35 cellular contexts compared by ENCODE assay signal in genomic region chr7:3332308-3332707, GRCh38.
"Had no signal": no experiment of that assay in that cellular context is flagged by ENCODE, and none has a peak within 500 bp of the region (broad histone marks: within the 10 kb centered on the region; RNA-seq: fewer than 3 reads in every experiment).

No MANE protein-coding gene starts in this region.

- H3K27ac Mint-ChIP-seq: activated B cell treated with CpG ODN at 0.5 μM for 24 hours; activated CD4-positive, alpha-beta memory T cell treated with anti-CD3 and anti-CD28 coated beads for 36 hours; activated CD4-positive, alpha-beta T cell treated with anti-CD3 and anti-CD28 coated beads, Interleukin-2, amount 10 ng/mL, durations not matched to agents 24 days and 14 days; activated CD8-positive, alpha-beta T cell treated with anti-CD3 and anti-CD28 coated beads for 36 hours; activated naive CD4-positive, alpha-beta T cell treated with anti-CD3 and anti-CD28 coated beads for 36 hours; activated naive CD4-positive, alpha-beta T cell treated with anti-CD3 and anti-CD28 coated beads, Interleukin-2, amount 50 U/mL, for 72 hours; activated naive CD8-positive, alpha-beta T cell treated with anti-CD3 and anti-CD28 coated beads for 36 hours; activated T-cell treated with anti-CD3 and anti-CD28 coated beads, Interleukin-2, amount 50 U/mL, for 72 hours; activated T-helper 1 cell treated with anti-CD3 and anti-CD28 coated beads, Interleukin-12 subunit alpha, Interleukin-12 subunit beta, Interleukin-2, Interleukin-4 antibody, amounts not matched to agents 30 ng/mL and 10 ng/mL and 1 ng/mL, durations not matched to agents 14 hours and 24 hours and 36 hours; activated T-helper 17 cell treated with anti-CD3 and anti-CD28 coated beads, Interleukin-2, amount 50 U/mL, for 72 hours; brain; T-helper 1 cell treated with Interleukin-12 subunit alpha and Interleukin-12 subunit beta and Interleukin-4 antibody, amounts not matched to agents 30 μg/mL and 1 μg/mL, for 36 hours; T-helper 2 cell treated with Interferon-gamma antibody and Interleukin-4, amounts not matched to agents 5 μg/mL and 100 μg/mL, for 36 hours had no signal

- H3K4me1 Mint-ChIP-seq: activated B cell treated with CpG ODN at 0.5 μM for 24 hours; activated CD4-positive, alpha-beta T cell treated with anti-CD3 and anti-CD28 coated beads, Interleukin-2, amount 10 ng/mL, durations not matched to agents 24 days and 14 days; activated naive CD8-positive, alpha-beta T cell treated with anti-CD3 and anti-CD28 coated beads for 36 hours; activated T-helper 17 cell treated with anti-CD3 and anti-CD28 coated beads, Interleukin-2, amount 50 U/mL, for 72 hours; brain; central memory CD8-positive, alpha-beta T cell had no signal

- H3K36me3 Mint-ChIP-seq: activated CD4-positive, alpha-beta memory T cell treated with anti-CD3 and anti-CD28 coated beads for 36 hours; activated naive CD4-positive, alpha-beta T cell treated with anti-CD3 and anti-CD28 coated beads, Interleukin-2, amount 50 U/mL, for 72 hours; activated naive CD8-positive, alpha-beta T cell treated with anti-CD3 and anti-CD28 coated beads for 36 hours; brain had no signal

- H3K4me3 ChIP-seq: adrenal gland, cardiac muscle cell had no signal

- H3K4me1 ChIP-seq: adrenal gland had no signal

- H3K9me3 ChIP-seq: adrenal gland had no signal

- H3K27ac ChIP-seq: adrenal gland, cardiac muscle cell, VCaP had no signal

- H3K9me3 Mint-ChIP-seq: activated B cell treated with CpG ODN at 0.5 μM for 24 hours; activated CD4-positive, alpha-beta memory T cell treated with anti-CD3 and anti-CD28 coated beads for 36 hours; activated CD4-positive, alpha-beta T cell treated with anti-CD3 and anti-CD28 coated beads, Interleukin-2, amount 10 ng/mL, durations not matched to agents 24 days and 14 days; activated CD8-positive, alpha-beta T cell treated with anti-CD3 and anti-CD28 coated beads for 36 hours; activated naive CD4-positive, alpha-beta T cell treated with anti-CD3 and anti-CD28 coated beads for 36 hours; activated naive CD4-positive, alpha-beta T cell treated with anti-CD3 and anti-CD28 coated beads, Interleukin-2, amount 50 U/mL, for 72 hours; activated naive CD8-positive, alpha-beta T cell treated with anti-CD3 and anti-CD28 coated beads for 36 hours; activated T-cell treated with anti-CD3 and anti-CD28 coated beads, Interleukin-2, amount 50 U/mL, for 4 hours; activated T-cell treated with anti-CD3 and anti-CD28 coated beads, Interleukin-2, amount 50 U/mL, for 72 hours; activated T-helper 1 cell treated with anti-CD3 and anti-CD28 coated beads, Interleukin-12 subunit alpha, Interleukin-12 subunit beta, Interleukin-2, Interleukin-4 antibody, amounts not matched to agents 30 ng/mL and 10 ng/mL and 1 ng/mL, durations not matched to agents 14 hours and 24 hours and 36 hours; activated T-helper 17 cell treated with anti-CD3 and anti-CD28 coated beads, Interleukin-2, amount 50 U/mL, for 72 hours; central memory CD8-positive, alpha-beta T cell; T-helper 1 cell treated with Interleukin-12 subunit alpha and Interleukin-12 subunit beta and Interleukin-4 antibody, amounts not matched to agents 30 μg/mL and 1 μg/mL, for 36 hours; T-helper 2 cell treated with Interferon-gamma antibody and Interleukin-4, amounts not matched to agents 5 μg/mL and 100 μg/mL, for 36 hours had no signal

- H3K4me3 Mint-ChIP-seq: activated B cell treated with CpG ODN at 0.5 μM for 24 hours; activated CD4-positive, alpha-beta memory T cell treated with anti-CD3 and anti-CD28 coated beads for 36 hours; activated CD4-positive, alpha-beta T cell treated with anti-CD3 and anti-CD28 coated beads, Interleukin-2, amount 10 ng/mL, durations not matched to agents 24 days and 14 days; activated CD8-positive, alpha-beta T cell treated with anti-CD3 and anti-CD28 coated beads for 36 hours; activated naive CD4-positive, alpha-beta T cell treated with anti-CD3 and anti-CD28 coated beads for 36 hours; activated naive CD8-positive, alpha-beta T cell treated with anti-CD3 and anti-CD28 coated beads for 36 hours; activated T-cell treated with anti-CD3 and anti-CD28 coated beads, Interleukin-2, amount 50 U/mL, for 4 hours; activated T-cell treated with anti-CD3 and anti-CD28 coated beads, Interleukin-2, amount 50 U/mL, for 72 hours; activated T-helper 1 cell treated with anti-CD3 and anti-CD28 coated beads, Interleukin-12 subunit alpha, Interleukin-12 subunit beta, Interleukin-2, Interleukin-4 antibody, amounts not matched to agents 30 ng/mL and 10 ng/mL and 1 ng/mL, durations not matched to agents 14 hours and 24 hours and 36 hours; activated T-helper 17 cell treated with anti-CD3 and anti-CD28 coated beads, Interleukin-2, amount 50 U/mL, for 72 hours; brain; central memory CD8-positive, alpha-beta T cell; T-helper 1 cell treated with Interleukin-12 subunit alpha and Interleukin-12 subunit beta and Interleukin-4 antibody, amounts not matched to agents 30 μg/mL and 1 μg/mL, for 36 hours; T-helper 2 cell treated with Interferon-gamma antibody and Interleukin-4, amounts not matched to agents 5 μg/mL and 100 μg/mL, for 36 hours had no signal

- DNase-seq: activated B cell treated with CpG ODN at 0.5 μM for 24 hours; activated CD4-positive, alpha-beta memory T cell treated with anti-CD3 and anti-CD28 coated beads for 36 hours; activated CD4-positive, alpha-beta T cell treated with anti-CD3 and anti-CD28 coated beads for 4 hours; activated CD4-positive, alpha-beta T cell treated with anti-CD3 and anti-CD28 coated beads, Interleukin-2, amount 10 ng/mL, durations not matched to agents 24 days and 14 days; activated CD4-positive, alpha-beta T cell treated with anti-CD3 and anti-CD28 coated beads, Interleukin-2, amount 50 U/mL, for 1 hour; activated CD4-positive, alpha-beta T cell treated with anti-CD3 and anti-CD28 coated beads, Interleukin-2, amount 50 U/mL, for 4 hours; activated CD4-positive, CD25-positive, alpha-beta regulatory T cell treated with anti-CD3 and anti-CD28 coated beads, Interleukin-2, amount 50 U/mL, for 72 hours; activated CD8-positive, alpha-beta memory T cell treated with anti-CD3 and anti-CD28 coated beads, Interleukin-2, amount 50 U/mL, for 4 hours; activated CD8-positive, alpha-beta T cell treated with anti-CD3 and anti-CD28 coated beads for 36 hours; activated effector memory CD4-positive, alpha-beta T cell treated with anti-CD3 and anti-CD28 coated beads, Interleukin-2, amount 50 U/mL, for 16 hours; activated gamma-delta T cell treated with Interleukin-2 at 50 U/mL for 16 hours; activated naive CD4-positive, alpha-beta T cell; activated naive CD4-positive, alpha-beta T cell treated with anti-CD3 and anti-CD28 coated beads for 36 hours; activated naive CD4-positive, alpha-beta T cell treated with anti-CD3 and anti-CD28 coated beads, Interleukin-2, amount 50 U/mL, for 16 hours; activated naive CD8-positive, alpha-beta T cell treated with anti-CD3 and anti-CD28 coated beads for 36 hours; activated T-cell treated with anti-CD3 and anti-CD28 coated beads for 4 hours; activated T-cell treated with anti-CD3 and anti-CD28 coated beads, Interleukin-2, amount 50 U/mL, for 1 hour; activated T-cell treated with anti-CD3 and anti-CD28 coated beads, Interleukin-2, amount 50 U/mL, for 4 hours; activated T-cell treated with anti-CD3 and anti-CD28 coated beads, Interleukin-2, amount 50 U/mL, for 72 hours; adrenal gland; amniotic stem cell; aorta; caudate nucleus; cerebellar nuclear complex; T-helper 2 cell; T-helper 9 cell had no signal

- H3K27me3 ChIP-seq: adrenal gland, cardiac muscle cell had no signal

- H3K36me3 ChIP-seq: adrenal gland, cardiac muscle cell had no signal

- H3K27me3 Mint-ChIP-seq: brain had no signal
